18 cellular contexts compared by ENCODE assay signal in genomic region chr6:15288856-15289255, GRCh38. TPM values are rescaled to one million over a fixed set of nuclear protein-coding genes. Genes with fewer than 3 reads are reported as not detected.
DNase-seq lines count a peak whose midpoint lies in the region; ATAC-seq and TF ChIP-seq lines count a peak whose summit lies in the region.
"Had no signal": no experiment of that assay in that cellular context is flagged by ENCODE, and none has a peak within 500 bp of the region (broad histone marks: within the 10 kb centered on the region; RNA-seq: fewer than 3 reads in every experiment).

No MANE protein-coding gene starts in this region.

- H3K4me1 ChIP-seq in HCT116 (ENCODE audit: control insufficient read depth in 1 of 2, insufficient read depth in 2 of 2, low read length in 2 of 2), result peaks cover 35 to 59% of the 10 kb centered on the region in 2 experiments
- no peaks in the 10 kb centered on the region for H3K4me1 ChIP-seq in effector memory CD4-positive, alpha-beta T cell (ENCODE audit: control insufficient read depth, insufficient read depth, low read length, poor library complexity, severe bottlenecking)

- H4K20me1 ChIP-seq in HCT116 (ENCODE audit: insufficient read depth), result no peaks in the 10 kb centered on the region

- TF ChIP-seq RAD21 in HCT116 (IDR thresholded peaks at IDR 0.05; ENCODE audit: low read depth), result no peak

- no TSS peak for BruUV-seq in HCT116 (replicated peaks; lab: Mats Ljungman, UMichigan)

- H3K27me3 ChIP-seq in HCT116 (ENCODE audit: insufficient read depth, low read length), result no peaks in the 10 kb centered on the region
- H3K27me3 ChIP-seq in effector memory CD4-positive, alpha-beta T cell (replicated peaks; ENCODE audit: control insufficient read depth, insufficient read depth, low read length, poor library complexity, severe bottlenecking), result no peaks in the 10 kb centered on the region

- peak overlapping the region; percentile 14; the same call in 1 of the 2 replicates for H3K9ac ChIP-seq in HCT116 (ENCODE audit: low read length)

- no peak for TF ChIP-seq POLR2A in HCT116 (IDR thresholded peaks at IDR 0.05; ENCODE audit: borderline replicate concordance, extremely low read depth, insufficient read depth, insufficient read length)

- no peak overlapping the region for H3K4me3 Mint-ChIP-seq in T-helper 1 cell treated with Interleukin-12 subunit alpha and Interleukin-12 subunit beta and Interleukin-4 antibody, amounts not matched to agents 30 μg/mL and 1 μg/mL, for 36 hours
- peak overlapping the region; percentile 30 for H3K4me3 Mint-ChIP-seq in activated T-helper 17 cell treated with anti-CD3 and anti-CD28 coated beads, Interleukin-2, amount 50 U/mL, for 72 hours
- peak overlapping the region; percentile 21 for H3K4me3 Mint-ChIP-seq in natural killer cell
- H3K4me3 Mint-ChIP-seq: neural crest cell had no signal

- no peak overlapping the region for H3K4me3 ChIP-seq in HCT116 (replicated peaks in 1 of 2; ENCODE audit: low read depth in 1 of 2, low read length in 2 of 2)
- no peak overlapping the region for H3K4me3 ChIP-seq in effector memory CD4-positive, alpha-beta T cell (ENCODE audit: insufficient read depth, low read depth, low read length, poor library complexity, severe bottlenecking)

- CTCF ChIA-PET in HCT116 (lab: Charles Lee), result no interaction called here

- ATAC-seq in HCT116 (peak; percentile 50; the same call in 1 of the 2 replicates), natural killer cell (peak in 2 of 3 donors; percentile 50 to 59)
- no peak for ATAC-seq in activated T-helper 17 cell treated with anti-CD3 and anti-CD28 coated beads, Interleukin-2, amount 50 U/mL, for 72 hours (replicated peaks)

- POLR2A ChIA-PET in HCT116 (lab: Charles Lee), result no interaction called here

- H3K79me2 ChIP-seq in HCT116 (ENCODE audit: insufficient read depth, low read length), result peaks cover 89% of the 10 kb centered on the region

- 0 out of 2 replicates have a peak overlapping the region, but pooled peaks have one; percentile 4 for H3K27ac ChIP-seq in HCT116 (ENCODE audit: low read depth, low read length)
- no peak overlapping the region for H3K27ac ChIP-seq in effector memory CD4-positive, alpha-beta T cell (ENCODE audit: insufficient read depth, low read length, poor library complexity, severe bottlenecking)

- no peaks in the 10 kb centered on the region for H3K9me2 ChIP-seq in HCT116 (ENCODE audit: insufficient read depth)

- RAD21 ChIA-PET in HCT116 (lab: Charles Lee; ENCODE audit: low non-redundant PET in 1 of 2, low total read pairs in 2 of 2, uncharacterized antibody in 2 of 2, unreplicated experiment in 2 of 2), result no interaction called here

- H3K4me2 ChIP-seq in HCT116 (ENCODE audit: low read length), result peak overlapping the region; percentile 60

- H3K36me3 ChIP-seq in HCT116 (ENCODE audit: control insufficient read depth in 1 of 2, insufficient read depth in 2 of 2, low read length in 2 of 2), result no peaks in the 10 kb centered on the region
- H3K36me3 ChIP-seq in effector memory CD4-positive, alpha-beta T cell (ENCODE audit: control insufficient read depth, insufficient read depth, low read length), result no peaks in the 10 kb centered on the region

- no peak overlapping the region for H2AFZ ChIP-seq in HCT116 (ENCODE audit: low read depth, low read length, poor library complexity, severe bottlenecking)

- no peak for DNase-seq in T-helper 1 cell
- no peak for DNase-seq in HCT116 (ENCODE audit: low read depth, low spot score)
- no peak for DNase-seq in natural killer cell
- DNase-seq in SKM-1 treated with dmso at 0.1 percent for 144 hours (lab: John Stamatoyannopoulos, UW; ENCODE audit: unreplicated experiment), result no peak
- DNase-seq in central memory CD4-positive, alpha-beta T cell, result no peak
- DNase-seq in effector memory CD4-positive, alpha-beta T cell, result no peak
- DNase-seq: 8988T; activated CD4-positive, CD25-positive, alpha-beta regulatory T cell; C1 segment of cervical spinal cord; DMS79; head of caudate nucleus; NCI-H1694; NCI-H345; NK-92 treated with Interleukin-12 subunit alpha and Interleukin-12 subunit beta, amount 100 ng/mL, for 24 hours; stimulated activated naive CD4-positive, alpha-beta T cell treated with Interleukin-2 at 50 U/mL for 16 hours had no signal

- no peaks in the 10 kb centered on the region for H3K9me3 Mint-ChIP-seq in T-helper 1 cell treated with Interleukin-12 subunit alpha and Interleukin-12 subunit beta and Interleukin-4 antibody, amounts not matched to agents 30 μg/mL and 1 μg/mL, for 36 hours
- no peaks in the 10 kb centered on the region for H3K9me3 Mint-ChIP-seq in activated T-helper 17 cell treated with anti-CD3 and anti-CD28 coated beads, Interleukin-2, amount 50 U/mL, for 72 hours
- H3K9me3 Mint-ChIP-seq in natural killer cell, result no peaks in the 10 kb centered on the region

- H3K36me3 Mint-ChIP-seq in T-helper 1 cell treated with Interleukin-12 subunit alpha and Interleukin-12 subunit beta and Interleukin-4 antibody, amounts not matched to agents 30 μg/mL and 1 μg/mL, for 36 hours (ENCODE audit: low read depth), result peaks cover 12% of the 10 kb centered on the region
- peaks cover 81% of the 10 kb centered on the region for H3K36me3 Mint-ChIP-seq in activated T-helper 17 cell treated with anti-CD3 and anti-CD28 coated beads, Interleukin-2, amount 50 U/mL, for 72 hours (ENCODE audit: low read depth)
- H3K36me3 Mint-ChIP-seq in natural killer cell, result no peaks in the 10 kb centered on the region

- no peaks in the 10 kb centered on the region for H3K9me3 ChIP-seq in HCT116 (ENCODE audit: control insufficient read depth in 1 of 2, insufficient read depth in 1 of 2, low read depth in 1 of 2, low read length in 2 of 2)
- no peaks in the 10 kb centered on the region for H3K9me3 ChIP-seq in effector memory CD4-positive, alpha-beta T cell (ENCODE audit: control insufficient read depth, low read length)

- intact Hi-C loops in HCT116 (cut with micrococcal nuclease) (no loop called here), natural killer cell (cut with micrococcal nuclease) (no loop called here)

- H3K4me1 Mint-ChIP-seq in T-helper 1 cell treated with Interleukin-12 subunit alpha and Interleukin-12 subunit beta and Interleukin-4 antibody, amounts not matched to agents 30 μg/mL and 1 μg/mL, for 36 hours (ENCODE audit: low read depth), result peaks cover 42% of the 10 kb centered on the region
- peaks cover 34% of the 10 kb centered on the region for H3K4me1 Mint-ChIP-seq in activated T-helper 17 cell treated with anti-CD3 and anti-CD28 coated beads, Interleukin-2, amount 50 U/mL, for 72 hours
- peaks cover 64 to 69% of the 10 kb centered on the region in 2 donors for H3K4me1 Mint-ChIP-seq in natural killer cell

- TF ChIP-seq CTCF in HCT116 (IDR thresholded peaks at IDR 0.05 in 2 of 3, conservative IDR thresholded peaks at IDR 0.05 in 1 of 3; ENCODE audit: borderline replicate concordance in 1 of 3, insufficient read depth in 1 of 3, low read depth in 2 of 3, low read length in 2 of 3) (no peak), natural killer cell (IDR thresholded peaks at IDR 0.05) (no peak)

- peak overlapping the region; percentile 67 for H3K27ac Mint-ChIP-seq in T-helper 1 cell treated with Interleukin-12 subunit alpha and Interleukin-12 subunit beta and Interleukin-4 antibody, amounts not matched to agents 30 μg/mL and 1 μg/mL, for 36 hours
- peak overlapping the region; percentile 48 for H3K27ac Mint-ChIP-seq in activated T-helper 17 cell treated with anti-CD3 and anti-CD28 coated beads, Interleukin-2, amount 50 U/mL, for 72 hours
- peak overlapping the region; percentile 82 to 94 for H3K27ac Mint-ChIP-seq in natural killer cell

- H3K27me3 Mint-ChIP-seq in T-helper 1 cell treated with Interleukin-12 subunit alpha and Interleukin-12 subunit beta and Interleukin-4 antibody, amounts not matched to agents 30 μg/mL and 1 μg/mL, for 36 hours (ENCODE audit: low read depth), result no peaks in the 10 kb centered on the region
- no peaks in the 10 kb centered on the region for H3K27me3 Mint-ChIP-seq in activated T-helper 17 cell treated with anti-CD3 and anti-CD28 coated beads, Interleukin-2, amount 50 U/mL, for 72 hours
- no peaks in the 10 kb centered on the region for H3K27me3 Mint-ChIP-seq in natural killer cell (ENCODE audit: low read depth in 2 of 2)

TF ChIP-seq in HCT116, 20 proteins besides CTCF, POLR2A, EP300 and RAD21:
- no peak for TF ChIP-seq ELF1 (IDR thresholded peaks at IDR 0.05; ENCODE audit: borderline replicate concordance, low read depth)
- no peak for TF ChIP-seq EZH2 (IDR thresholded peaks at IDR 0.05)
- no peak for TF ChIP-seq SRF (IDR thresholded peaks at IDR 0.05; ENCODE audit: low read depth)
- TF ChIP-seq SP1 (IDR thresholded peaks at IDR 0.05; ENCODE audit: low read depth), result no peak
TF ChIP-seq in HCT116: peak in this region for 0.

RNA-seq across cellular contexts. Expression of gene JARID2, which starts 43.0 kb away (rescaled TPM):
- 23.6 TPM for total RNA-seq in HCT116 (2021; ENCODE audit: unreplicated experiment)
- 15.3 and 15.6 TPM in 2 replicates for polyA plus RNA-seq in HCT116 (2012)
- 10 to 100 TPM; 20.7 to 50.3 TPM for total RNA-seq in activated T-helper 17 cell treated with anti-CD3 and anti-CD28 coated beads, Interleukin-2, amount 50 U/mL, for 72 hours
- total RNA-seq in natural killer cell, result 10 to 100 TPM; 49.9 to 60.9 (median 60.5) TPM
